ENCODE assay signal across 1 cellular context in genomic region chr1:59237905-59238304, GRCh38.
TF ChIP-seq lines count a peak whose summit lies in the region.

No MANE protein-coding gene starts in this region.

TF ChIP-seq in K562, 482 proteins besides CTCF, POLR2A, EP300 and RAD21 (continued from another document):
- no peak for TF ChIP-seq TSHZ1 (CRISPR knock-in tag; IDR thresholded peaks at IDR 0.05)
- no peak for TF ChIP-seq SRF (CRISPR knock-in tag; IDR thresholded peaks at IDR 0.05)
